In the genomic region with DNA sequence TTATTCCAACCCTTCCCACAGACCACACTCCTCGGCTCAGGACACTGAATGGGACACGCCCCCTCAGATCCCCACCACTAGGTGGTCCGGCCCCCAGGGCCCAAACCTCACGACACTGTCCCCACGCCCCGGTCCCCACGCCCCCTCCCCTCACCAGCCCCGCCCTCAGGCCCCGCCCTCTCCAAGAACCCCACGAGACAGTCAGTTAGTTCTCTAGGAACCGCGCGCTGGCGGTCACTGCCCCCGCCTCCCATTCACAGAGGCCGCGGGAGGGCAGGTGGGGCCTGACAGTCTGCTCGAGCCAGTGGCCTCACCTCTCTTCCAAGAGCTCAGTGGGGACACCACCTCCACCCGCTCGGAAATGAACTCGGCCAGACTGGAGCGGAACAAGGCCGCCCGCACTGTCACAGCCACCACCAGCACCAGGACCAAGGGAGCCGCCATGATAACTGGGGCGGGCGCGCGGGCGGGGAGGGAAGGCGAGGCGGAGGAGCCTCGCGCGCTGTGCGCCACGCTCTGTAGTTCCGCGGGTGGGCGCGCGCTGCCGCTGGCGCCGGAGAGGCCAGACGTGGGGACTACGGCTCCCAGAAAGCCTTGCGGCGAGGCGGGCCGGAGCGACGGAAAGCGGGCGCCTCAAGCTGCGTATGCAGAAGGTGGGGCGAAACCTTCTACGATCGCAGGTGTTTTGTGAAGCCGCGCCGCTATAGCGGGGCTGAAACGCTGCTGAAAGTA, we compare ENCODE assay signal across 8 cellular contexts. TPM values are rescaled to one million over a fixed set of nuclear protein-coding genes. Genes with fewer than 3 reads are reported as not detected.
A peak's percentile ranks its signal among the peaks of the same experiment; 100 is the strongest.
DNase-seq lines count a peak whose midpoint lies in the region; ATAC-seq and TF ChIP-seq lines count a peak whose summit lies in the region.

A gene with protein sequence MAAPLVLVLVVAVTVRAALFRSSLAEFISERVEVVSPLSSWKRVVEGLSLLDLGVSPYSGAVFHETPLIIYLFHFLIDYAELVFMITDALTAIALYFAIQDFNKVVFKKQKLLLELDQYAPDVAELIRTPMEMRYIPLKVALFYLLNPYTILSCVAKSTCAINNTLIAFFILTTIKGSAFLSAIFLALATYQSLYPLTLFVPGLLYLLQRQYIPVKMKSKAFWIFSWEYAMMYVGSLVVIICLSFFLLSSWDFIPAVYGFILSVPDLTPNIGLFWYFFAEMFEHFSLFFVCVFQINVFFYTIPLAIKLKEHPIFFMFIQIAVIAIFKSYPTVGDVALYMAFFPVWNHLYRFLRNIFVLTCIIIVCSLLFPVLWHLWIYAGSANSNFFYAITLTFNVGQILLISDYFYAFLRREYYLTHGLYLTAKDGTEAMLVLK (minus strand): TSS at position 451 of the 732 bp plus-strand sequence. CDS start 7 bp downstream, at position 444.

- H3K4me2 ChIP-seq in DOHH2 (ENCODE audit: low read length) (peak within 1 kb of the TSS; percentile 91), Karpas-422 (ENCODE audit: low read depth, low read length, poor library complexity, severe bottlenecking) (peak within 1 kb of the TSS; percentile 91)

- no peaks in the 10 kb centered on the region for H3K27me3 Mint-ChIP-seq in activated T-helper 1 cell treated with anti-CD3 and anti-CD28 coated beads, Interleukin-12 subunit alpha, Interleukin-12 subunit beta, Interleukin-2, Interleukin-4 antibody, amounts not matched to agents 30 ng/mL and 10 ng/mL and 1 ng/mL, durations not matched to agents 14 hours and 24 hours and 36 hours (ENCODE audit: insufficient read depth)
- no peaks in the 10 kb centered on the region for H3K27me3 Mint-ChIP-seq in naive thymus-derived CD4-positive, alpha-beta T cell
- no peaks in the 10 kb centered on the region for H3K27me3 Mint-ChIP-seq in stimulated activated naive B cell treated with anti-CD40 and anti-IgM and Interleukin-4, amounts not matched to agents 10 μg/mL and 1 μg/mL and 100 μg/mL, for 72 hours

- H3K36me3 Mint-ChIP-seq in activated T-helper 1 cell treated with anti-CD3 and anti-CD28 coated beads, Interleukin-12 subunit alpha, Interleukin-12 subunit beta, Interleukin-2, Interleukin-4 antibody, amounts not matched to agents 30 ng/mL and 10 ng/mL and 1 ng/mL, durations not matched to agents 14 hours and 24 hours and 36 hours (ENCODE audit: low read depth) = peaks cover 2% of the 10 kb centered on the region
- peaks cover 0 to 4% (median 0%) of the 10 kb centered on the region in 5 donors for H3K36me3 Mint-ChIP-seq in naive thymus-derived CD4-positive, alpha-beta T cell
- peaks cover 0 to 4% of the 10 kb centered on the region in 2 donors for H3K36me3 Mint-ChIP-seq in stimulated activated naive B cell treated with anti-CD40 and anti-IgM and Interleukin-4, amounts not matched to agents 10 μg/mL and 1 μg/mL and 100 μg/mL, for 72 hours

- H3K36me3 ChIP-seq in DOHH2 (ENCODE audit: control insufficient read depth, low read length) (no peaks in the 10 kb centered on the region), Karpas-422 (ENCODE audit: insufficient read depth, low read length) (no peaks in the 10 kb centered on the region)
- no peaks in the 10 kb centered on the region for H3K36me3 ChIP-seq in naive thymus-derived CD4-positive, alpha-beta T cell (ENCODE audit: control insufficient read depth in 2 of 3, insufficient read depth in 3 of 3, low read length in 3 of 3)

- H3K9me2 ChIP-seq in DOHH2 (replicated peaks; ENCODE audit: control insufficient read depth, low read length) (no peaks in the 10 kb centered on the region), Karpas-422 (replicated peaks; ENCODE audit: insufficient read depth, low read length) (no peaks in the 10 kb centered on the region)

- H3F3A ChIP-seq in DOHH2 (ENCODE audit: control insufficient read depth, insufficient read depth) = peaks cover 19% of the 10 kb centered on the region

- H3K9ac ChIP-seq in Karpas-422 (ENCODE audit: low read length) = peak within 1 kb of the TSS; percentile 74

- H3K27me3 ChIP-seq in DOHH2 (ENCODE audit: control insufficient read depth, low read length) = no peaks in the 10 kb centered on the region
- no peaks in the 10 kb centered on the region for H3K27me3 ChIP-seq in Karpas-422 (ENCODE audit: low read length)
- no peaks in the 10 kb centered on the region for H3K27me3 ChIP-seq in naive thymus-derived CD4-positive, alpha-beta T cell (ENCODE audit: control insufficient read depth in 2 of 2, insufficient read depth in 2 of 2, low read length in 2 of 2)

- H2AFZ ChIP-seq in Karpas-422 (ENCODE audit: low read length) = no peak within 1 kb of the TSS

- H3K9me3 Mint-ChIP-seq in activated T-helper 1 cell treated with anti-CD3 and anti-CD28 coated beads, Interleukin-12 subunit alpha, Interleukin-12 subunit beta, Interleukin-2, Interleukin-4 antibody, amounts not matched to agents 30 ng/mL and 10 ng/mL and 1 ng/mL, durations not matched to agents 14 hours and 24 hours and 36 hours = no peaks in the 10 kb centered on the region
- no peaks in the 10 kb centered on the region for H3K9me3 Mint-ChIP-seq in naive thymus-derived CD4-positive, alpha-beta T cell
- no peaks in the 10 kb centered on the region for H3K9me3 Mint-ChIP-seq in stimulated activated naive B cell treated with anti-CD40 and anti-IgM and Interleukin-4, amounts not matched to agents 10 μg/mL and 1 μg/mL and 100 μg/mL, for 72 hours

- H3K4me1 ChIP-seq in DOHH2 (ENCODE audit: control insufficient read depth, low read length) = peaks cover 22% of the 10 kb centered on the region
- H3K4me1 ChIP-seq in Karpas-422 (ENCODE audit: low read length) = peaks cover 24% of the 10 kb centered on the region
- peaks cover 4 to 5% of the 10 kb centered on the region in 2 donors for H3K4me1 ChIP-seq in naive thymus-derived CD4-positive, alpha-beta T cell (ENCODE audit: control insufficient read depth in 2 of 2, insufficient read depth in 2 of 2, low read length in 2 of 2)

- peak within 1 kb of the TSS; percentile 94 for H3K4me3 ChIP-seq in DOHH2 (ENCODE audit: low read length)
- H3K4me3 ChIP-seq in Karpas-422 (ENCODE audit: low read length) = peak within 1 kb of the TSS; percentile 91
- peak within 1 kb of the TSS; percentile 63 for H3K4me3 ChIP-seq in naive thymus-derived CD4-positive, alpha-beta T cell (ENCODE audit: low read length)

- H3K4me3 Mint-ChIP-seq in activated T-helper 1 cell treated with anti-CD3 and anti-CD28 coated beads, Interleukin-12 subunit alpha, Interleukin-12 subunit beta, Interleukin-2, Interleukin-4 antibody, amounts not matched to agents 30 ng/mL and 10 ng/mL and 1 ng/mL, durations not matched to agents 14 hours and 24 hours and 36 hours = peak within 1 kb of the TSS; percentile 97
- H3K4me3 Mint-ChIP-seq in naive thymus-derived CD4-positive, alpha-beta T cell = peak within 1 kb of the TSS; percentile 95 to 99 (median 96)
- H3K4me3 Mint-ChIP-seq in stimulated activated naive B cell treated with anti-CD40 and anti-IgM and Interleukin-4, amounts not matched to agents 10 μg/mL and 1 μg/mL and 100 μg/mL, for 72 hours = peak within 1 kb of the TSS; percentile 88 to 99

- intact Hi-C loops in activated T-helper 1 cell treated with anti-CD3 and anti-CD28 coated beads, Interleukin-12 subunit alpha, Interleukin-12 subunit beta, Interleukin-2, Interleukin-4 antibody, amounts not matched to agents 30 ng/mL and 10 ng/mL and 1 ng/mL, durations not matched to agents 14 hours and 24 hours and 36 hours (cut with micrococcal nuclease) = loop anchor here (1.0 to 5.0 kb wide), 11 partner anchors 27 to 565 kb away; a partner anchor contains a TSS
- intact Hi-C loops in naive thymus-derived CD4-positive, alpha-beta T cell (cut with micrococcal nuclease) = loop anchor here (1.0 to 10.0 kb wide), 13 partner anchors 27 to 1278 kb away; a partner anchor contains a TSS

- CTCF ChIA-PET in naive thymus-derived CD4-positive, alpha-beta T cell (lab: Charles Lee) = interaction anchor here (1.6 kb wide), 1 partner anchor 31 kb away, joined by 3 read pairs; no protein-coding TSS in a partner anchor

- peaks cover 27% of the 10 kb centered on the region for H3K4me1 Mint-ChIP-seq in activated T-helper 1 cell treated with anti-CD3 and anti-CD28 coated beads, Interleukin-12 subunit alpha, Interleukin-12 subunit beta, Interleukin-2, Interleukin-4 antibody, amounts not matched to agents 30 ng/mL and 10 ng/mL and 1 ng/mL, durations not matched to agents 14 hours and 24 hours and 36 hours (ENCODE audit: low read depth)
- peaks cover 14 to 37% (median 24%) of the 10 kb centered on the region in 7 donors for H3K4me1 Mint-ChIP-seq in naive thymus-derived CD4-positive, alpha-beta T cell
- H3K4me1 Mint-ChIP-seq in stimulated activated naive B cell treated with anti-CD40 and anti-IgM and Interleukin-4, amounts not matched to agents 10 μg/mL and 1 μg/mL and 100 μg/mL, for 72 hours = peaks cover 11 to 20% of the 10 kb centered on the region in 2 donors

- H3K79me2 ChIP-seq in DOHH2 (ENCODE audit: control insufficient read depth, low read length) (peaks cover 39% of the 10 kb centered on the region), Karpas-422 (ENCODE audit: low read length) (peaks cover 31% of the 10 kb centered on the region)

- POLR2A ChIA-PET in naive thymus-derived CD4-positive, alpha-beta T cell (lab: Charles Lee) = interaction anchor here (0.6 to 1.8 kb wide), 8 partner anchors 11 to 1278 kb away, joined by 3 to 14 read pairs (median 3); a partner anchor contains a TSS

- TF ChIP-seq CTCF in DOHH2 (IDR thresholded peaks at IDR 0.05; ENCODE audit: low read depth, low read length, poor library complexity, severe bottlenecking) = no peak

- H4K20me1 ChIP-seq in DOHH2 (ENCODE audit: control insufficient read depth, insufficient read depth, low read depth, low read length) (no peaks in the 10 kb centered on the region), Karpas-422 (ENCODE audit: insufficient read depth, low read depth, low read length) (no peaks in the 10 kb centered on the region)

- peak within 1 kb of the TSS; percentile 60 for H3K27ac ChIP-seq in DOHH2 (ENCODE audit: low read depth, low read length)
- H3K27ac ChIP-seq in Karpas-422 (ENCODE audit: low read length) = peak within 1 kb of the TSS; percentile 46
- H3K27ac ChIP-seq in naive thymus-derived CD4-positive, alpha-beta T cell (ENCODE audit: low read depth, low read length) = peak within 1 kb of the TSS; percentile 95

- H3K27ac Mint-ChIP-seq in activated T-helper 1 cell treated with anti-CD3 and anti-CD28 coated beads, Interleukin-12 subunit alpha, Interleukin-12 subunit beta, Interleukin-2, Interleukin-4 antibody, amounts not matched to agents 30 ng/mL and 10 ng/mL and 1 ng/mL, durations not matched to agents 14 hours and 24 hours and 36 hours = peak within 1 kb of the TSS; percentile 97
- H3K27ac Mint-ChIP-seq in naive thymus-derived CD4-positive, alpha-beta T cell = peak within 1 kb of the TSS; percentile 85 to 98 (median 97)
- peak within 1 kb of the TSS; percentile 99 for H3K27ac Mint-ChIP-seq in stimulated activated naive B cell treated with anti-CD40 and anti-IgM and Interleukin-4, amounts not matched to agents 10 μg/mL and 1 μg/mL and 100 μg/mL, for 72 hours

- DNase-seq in Karpas-422 (peak; percentile 99), RKO (ENCODE audit: low spot score) (peak; percentile 98), fibroblast of gingiva (ENCODE audit: low read depth) (peak; percentile 91)
- peak; percentile 97 for DNase-seq in activated T-helper 1 cell treated with anti-CD3 and anti-CD28 coated beads, Interleukin-12 subunit alpha, Interleukin-12 subunit beta, Interleukin-2, Interleukin-4 antibody, amounts not matched to agents 30 ng/mL and 10 ng/mL and 1 ng/mL, durations not matched to agents 14 hours and 24 hours and 36 hours (ENCODE audit: low spot score)
- peak; percentile 88 to 97 (median 96) for DNase-seq in naive thymus-derived CD4-positive, alpha-beta T cell
- peak; percentile 96 for DNase-seq in stimulated activated naive B cell treated with anti-CD40 and anti-IgM and Interleukin-4, amounts not matched to agents 10 μg/mL and 1 μg/mL and 100 μg/mL, for 72 hours

- H3K9me3 ChIP-seq in DOHH2 (ENCODE audit: control insufficient read depth, insufficient read depth, low read length) (no peaks in the 10 kb centered on the region), Karpas-422 (ENCODE audit: low read length) (no peaks in the 10 kb centered on the region)
- no peaks in the 10 kb centered on the region for H3K9me3 ChIP-seq in naive thymus-derived CD4-positive, alpha-beta T cell (ENCODE audit: control insufficient read depth in 2 of 3, low read length in 3 of 3)

- ATAC-seq in GM21825 (IDR thresholded peaks at IDR 0.05; ENCODE audit: unreplicated experiment) = peak; percentile 94
- ATAC-seq in naive thymus-derived CD4-positive, alpha-beta T cell = peak; percentile 99
- ATAC-seq in stimulated activated naive B cell treated with anti-CD40 and anti-IgM and Interleukin-4, amounts not matched to agents 10 μg/mL and 1 μg/mL and 100 μg/mL, for 72 hours (replicated peaks) = peak; percentile 97 to 98

RNA-seq across cellular contexts. Expression of the gene that starts here (rescaled TPM):
- 13.0 and 18.4 TPM in 2 replicates for total RNA-seq in Karpas-422 (2014; rRNA removed; shearing (Covaris generic); ENCODE audit: low replicate concordance)
- total RNA-seq in activated T-helper 1 cell treated with anti-CD3 and anti-CD28 coated beads, Interleukin-12 subunit alpha, Interleukin-12 subunit beta, Interleukin-2, Interleukin-4 antibody, amounts not matched to agents 30 ng/mL and 10 ng/mL and 1 ng/mL, durations not matched to agents 14 hours and 24 hours and 36 hours = 24.8 and 25.9 TPM in 2 replicates
- 10 to 100 TPM in 4 of 5 experiments, 1 to 10 TPM in 1; 8.6 to 21.3 (median 16.1) TPM for total RNA-seq in naive thymus-derived CD4-positive, alpha-beta T cell
- polyA plus RNA-seq in naive thymus-derived CD4-positive, alpha-beta T cell = 10 to 100 TPM; 27.9 to 34.5 TPM

Comparison
In these comparisons a context has a peak if more than half of its experiments do, and no peak if none do; other contexts are left out.
1. Peak in every context shown above with its lines: DNase-seq, ATAC-seq, H3K4me3 ChIP-seq and H3K27ac ChIP-seq.